In genomic region chr22:17842386-17842785, GRCh38 we compare ENCODE assay signal across 10 cellular contexts.
A peak's percentile ranks its signal among the peaks of the same experiment; 100 is the strongest.
DNase-seq lines count a peak whose midpoint lies in the region; ATAC-seq and TF ChIP-seq lines count a peak whose summit lies in the region.
"Had no signal": no experiment of that assay in that cellular context is flagged by ENCODE, and none has a peak within 500 bp of the region (broad histone marks: within the 10 kb centered on the region; RNA-seq: fewer than 3 reads in every experiment).

No MANE protein-coding gene starts in this region.

- H3K9ac ChIP-seq in OCI-LY1 (ENCODE audit: low read length) (peak overlapping the region; percentile 0; the same call in 1 of the 2 replicates), trophoblast cell (ENCODE audit: low read length) (no peak overlapping the region)

- no peak overlapping the region for H2AFZ ChIP-seq in OCI-LY1 (ENCODE audit: low read length)
- no peak overlapping the region for H2AFZ ChIP-seq in trophoblast cell (ENCODE audit: insufficient read depth, low read length, poor library complexity)

- peaks cover 35 to 60% of the 10 kb centered on the region in 2 donors for H3K36me3 Mint-ChIP-seq in stimulated activated naive B cell treated with anti-CD40 and anti-IgM and Interleukin-4, amounts not matched to agents 10 μg/mL and 1 μg/mL and 100 μg/mL, for 72 hours

- H3K14ac ChIP-seq in trophoblast cell (ENCODE audit: low read length), result no peak overlapping the region

- H3K36me3 ChIP-seq in OCI-LY1 (ENCODE audit: insufficient read depth, low read length) (no peaks in the 10 kb centered on the region), trophoblast cell (ENCODE audit: control insufficient read depth in 1 of 2, insufficient read depth in 2 of 2, low read length in 2 of 2) (peaks cover 2 to 10% of the 10 kb centered on the region in 2 experiments)

- no peak overlapping the region for H3K4ac ChIP-seq in trophoblast cell (ENCODE audit: low read depth, low read length)

- H4K20me1 ChIP-seq in OCI-LY1 (ENCODE audit: insufficient read depth, low read length), result no peaks in the 10 kb centered on the region

- H3K9me2 ChIP-seq in OCI-LY1 (ENCODE audit: low read depth, low read length), result no peaks in the 10 kb centered on the region

- H3K79me2 ChIP-seq in OCI-LY1 (ENCODE audit: insufficient read depth, low read length) (no peaks in the 10 kb centered on the region), trophoblast cell (ENCODE audit: control insufficient read depth, insufficient read depth, low read length, poor library complexity) (no peaks in the 10 kb centered on the region)

- no peak overlapping the region for H4K8ac ChIP-seq in trophoblast cell (ENCODE audit: low read depth, low read length)

- no peak overlapping the region for H2BK120ac ChIP-seq in trophoblast cell (ENCODE audit: insufficient read depth, low read length, poor library complexity)

- H3F3A ChIP-seq in OCI-LY1 (ENCODE audit: insufficient read depth, low read length), result no peaks in the 10 kb centered on the region

- peak; percentile 62 to 73 for ATAC-seq in stimulated activated naive B cell treated with anti-CD40 and anti-IgM and Interleukin-4, amounts not matched to agents 10 μg/mL and 1 μg/mL and 100 μg/mL, for 72 hours (replicated peaks)
- no peak for ATAC-seq in GM21423 (IDR thresholded peaks at IDR 0.05; ENCODE audit: unreplicated experiment)

- H3K4me2 ChIP-seq in OCI-LY1 (ENCODE audit: low read length), result peak overlapping the region; percentile 36; the same call in 1 of the 2 replicates
- no peak overlapping the region for H3K4me2 ChIP-seq in trophoblast cell (ENCODE audit: low read length)

- DNase-seq in activated T-cell treated with anti-CD3 and anti-CD28 coated beads, Interleukin-2, amount 50 U/mL, for 1 hour, result peak; percentile 24
- DNase-seq in kidney tubule cell (ENCODE audit: low spot score) (peak; percentile 58), NCI-H82 (lab: John Stamatoyannopoulos, UW) (no peak), trophoblast cell (no peak), GM19238 (ENCODE audit: insufficient read length, low spot score) (no peak)
- no peak for DNase-seq in stimulated activated naive B cell treated with anti-CD40 and anti-IgM and Interleukin-4, amounts not matched to agents 10 μg/mL and 1 μg/mL and 100 μg/mL, for 72 hours
- DNase-seq: lower lobe of right lung had no signal

- peak overlapping the region; percentile 10 for H3K27ac ChIP-seq in OCI-LY1 (ENCODE audit: low read depth, low read length, poor library complexity, severe bottlenecking)
- no peak overlapping the region for H3K27ac ChIP-seq in trophoblast cell (ENCODE audit: low read depth, low read length)
- H3K27ac ChIP-seq: lower lobe of right lung had no signal

- no peak overlapping the region for H2BK5ac ChIP-seq in trophoblast cell (ENCODE audit: low read depth, low read length, poor library complexity)

- no peak overlapping the region for H3K4me3 Mint-ChIP-seq in stimulated activated naive B cell treated with anti-CD40 and anti-IgM and Interleukin-4, amounts not matched to agents 10 μg/mL and 1 μg/mL and 100 μg/mL, for 72 hours
- H3K4me3 Mint-ChIP-seq: dendritic cell treated with granulocyte-macrophage colony-stimulating factor and Interleukin-4, amounts not matched to agents 40 ng/mL and 50 ng/mL, for 4 days had no signal

- H3K27me3 ChIP-seq in OCI-LY1 (ENCODE audit: insufficient read depth, low read length) (no peaks in the 10 kb centered on the region), trophoblast cell (ENCODE audit: insufficient read depth, low read length) (no peaks in the 10 kb centered on the region)

- H3K23ac ChIP-seq in trophoblast cell (ENCODE audit: low read length), result no peak overlapping the region

- no peaks in the 10 kb centered on the region for H3K27me3 Mint-ChIP-seq in stimulated activated naive B cell treated with anti-CD40 and anti-IgM and Interleukin-4, amounts not matched to agents 10 μg/mL and 1 μg/mL and 100 μg/mL, for 72 hours
- H3K27me3 Mint-ChIP-seq: dendritic cell treated with granulocyte-macrophage colony-stimulating factor and Interleukin-4, amounts not matched to agents 40 ng/mL and 50 ng/mL, for 4 days had no signal

- H3K9me3 ChIP-seq in OCI-LY1 (ENCODE audit: low read length) (no peaks in the 10 kb centered on the region), trophoblast cell (ENCODE audit: insufficient read depth, low read depth, low read length) (peaks cover 3% of the 10 kb centered on the region)
- H3K9me3 ChIP-seq: lower lobe of right lung had no signal

- H3K79me1 ChIP-seq in trophoblast cell (ENCODE audit: low read length), result peaks cover 6% of the 10 kb centered on the region

- no peak overlapping the region for H2BK12ac ChIP-seq in trophoblast cell (ENCODE audit: low read length)

- WGBS in trophoblast cell (ENCODE audit: extremely low coverage, insufficient coverage, insufficient read length), result no CpG with 5 or more reads among the region's 20 CpGs

- no peak overlapping the region for H4K91ac ChIP-seq in trophoblast cell (ENCODE audit: low read depth, low read length)

- H3K4me1 Mint-ChIP-seq in stimulated activated naive B cell treated with anti-CD40 and anti-IgM and Interleukin-4, amounts not matched to agents 10 μg/mL and 1 μg/mL and 100 μg/mL, for 72 hours, result peaks cover 0 to 2% of the 10 kb centered on the region in 2 donors

- H2AK5ac ChIP-seq in trophoblast cell (ENCODE audit: low read length), result no peak overlapping the region

- no peak overlapping the region for H3K18ac ChIP-seq in trophoblast cell (ENCODE audit: low read length)

- peak overlapping the region; percentile 25 for H3K27ac Mint-ChIP-seq in stimulated activated naive B cell treated with anti-CD40 and anti-IgM and Interleukin-4, amounts not matched to agents 10 μg/mL and 1 μg/mL and 100 μg/mL, for 72 hours
- H3K27ac Mint-ChIP-seq: dendritic cell treated with granulocyte-macrophage colony-stimulating factor and Interleukin-4, amounts not matched to agents 40 ng/mL and 50 ng/mL, for 4 days had no signal

- H3K4me3 ChIP-seq in OCI-LY1 (ENCODE audit: low read depth, low read length, poor library complexity, severe bottlenecking) (peak overlapping the region; percentile 30), trophoblast cell (ENCODE audit: low read depth, low read length) (no peak overlapping the region)
- H3K4me3 ChIP-seq: lower lobe of right lung had no signal

- no peak for TF ChIP-seq CTCF in OCI-LY1 (IDR thresholded peaks at IDR 0.05; ENCODE audit: low read length)

- H3K4me1 ChIP-seq in OCI-LY1 (ENCODE audit: insufficient read depth, low read length, severe bottlenecking) (peaks cover 9% of the 10 kb centered on the region), trophoblast cell (ENCODE audit: control insufficient read depth in 1 of 2, insufficient read depth in 2 of 2, low read length in 2 of 2) (peaks cover 26 to 32% of the 10 kb centered on the region in 2 experiments)

- no peaks in the 10 kb centered on the region for H3K9me3 Mint-ChIP-seq in stimulated activated naive B cell treated with anti-CD40 and anti-IgM and Interleukin-4, amounts not matched to agents 10 μg/mL and 1 μg/mL and 100 μg/mL, for 72 hours
- H3K9me3 Mint-ChIP-seq: dendritic cell treated with granulocyte-macrophage colony-stimulating factor and Interleukin-4, amounts not matched to agents 40 ng/mL and 50 ng/mL, for 4 days had no signal

- H4K12ac ChIP-seq in trophoblast cell (ENCODE audit: low read depth, low read length), result no peak overlapping the region

Comparison
In these comparisons a context has a peak if more than half of its experiments do, and no peak if none do; other contexts are left out.
1. DNase-seq: peak in activated T-cell treated with anti-CD3 and anti-CD28 coated beads, Interleukin-2, amount 50 U/mL, for 1 hour (single experiment) and kidney tubule cell (single experiment); none in stimulated activated naive B cell treated with anti-CD40 and anti-IgM and Interleukin-4, amounts not matched to agents 10 μg/mL and 1 μg/mL and 100 μg/mL, for 72 hours (single experiment), NCI-H82 (single experiment), trophoblast cell (0 of 2) and GM19238 (single experiment).